ENCODE assay signal across 15 cellular contexts in genomic region chr1:145947551-145947950, GRCh38. TPM values are rescaled to one million over a fixed set of nuclear protein-coding genes. Genes with fewer than 3 reads are reported as not detected.
A peak's percentile ranks its signal among the peaks of the same experiment; 100 is the strongest.
DNase-seq lines count a peak whose midpoint lies in the region; ATAC-seq and TF ChIP-seq lines count a peak whose summit lies in the region.
"Had no signal": no experiment of that assay in that cellular context is flagged by ENCODE, and none has a peak within 500 bp of the region (broad histone marks: within the 10 kb centered on the region; RNA-seq: fewer than 3 reads in every experiment).

No MANE protein-coding gene starts in this region.

- ATAC-seq in gastrocnemius medialis (no peak), GM18873 (IDR thresholded peaks at IDR 0.05; ENCODE audit: low FRiP score, unreplicated experiment) (no peak)

- H3K36me3 ChIP-seq in H7 (replicated peaks; ENCODE audit: control insufficient read depth, insufficient read depth, low read length) = no peaks in the 10 kb centered on the region
- no peaks in the 10 kb centered on the region for H3K36me3 ChIP-seq in NT2/D1 (ENCODE audit: insufficient read depth, insufficient read length, low read length)
- H3K36me3 ChIP-seq in iPS-20b (ENCODE audit: insufficient read depth, low read depth, low read length) = no peaks in the 10 kb centered on the region
- peaks cover 0 to 43% of the 10 kb centered on the region in 2 donors for H3K36me3 ChIP-seq in gastrocnemius medialis

- no peak for TF ChIP-seq CTCF in gastrocnemius medialis (IDR thresholded peaks at IDR 0.05 in 4 of 5, conservative IDR thresholded peaks at IDR 0.05 in 1 of 5)

- no peak overlapping the region for H3K4me3 ChIP-seq in H7 (ENCODE audit: insufficient read depth, low read depth, low read length)
- no peak overlapping the region for H3K4me3 ChIP-seq in NT2/D1 (ENCODE audit: insufficient read length, low read depth)
- H3K4me3 ChIP-seq in iPS-20b (ENCODE audit: low read length) = 0 out of 2 replicates have a peak overlapping the region, but pooled peaks have one; percentile 2
- no peak overlapping the region for H3K4me3 ChIP-seq in gastrocnemius medialis

- peaks cover 2% of the 10 kb centered on the region for H3K4me1 ChIP-seq in NT2/D1 (ENCODE audit: insufficient read depth, insufficient read length)
- peaks cover 13% of the 10 kb centered on the region; the same call in 1 of the 2 replicates for H3K4me1 ChIP-seq in iPS-20b (ENCODE audit: insufficient read depth, low read length)
- H3K4me1 ChIP-seq in gastrocnemius medialis = peaks cover 58 to 63% of the 10 kb centered on the region in 2 donors

- intact Hi-C loops in gastrocnemius medialis (cut with DNase I; ENCODE audit: low total_unique reads) = loop anchor here (5.0 kb wide), 1 partner anchor 50 kb away; the partner anchor contains the start of gene TXNIP

- H3K9ac ChIP-seq in NT2/D1 (ENCODE audit: insufficient read length, low read depth) (no peak overlapping the region), iPS-20b (ENCODE audit: low read depth, low read length) (no peak overlapping the region)

- no peak for TF ChIP-seq POLR2A in gastrocnemius medialis (IDR thresholded peaks at IDR 0.05)

- no peaks in the 10 kb centered on the region for H3K27me3 ChIP-seq in H7 (ENCODE audit: control insufficient read depth, insufficient read depth, low read length)
- H3K27me3 ChIP-seq in NT2/D1 (ENCODE audit: insufficient read depth, insufficient read length) = no peaks in the 10 kb centered on the region
- H3K27me3 ChIP-seq in iPS-20b (ENCODE audit: insufficient read depth, low read length) = no peaks in the 10 kb centered on the region
- H3K27me3 ChIP-seq in gastrocnemius medialis = no peaks in the 10 kb centered on the region

- in situ Hi-C loops in gastrocnemius medialis (cut with MboI; ENCODE audit: low sequenced_read_pairs in 4 of 4) = no loop called here

- H3K9me3 ChIP-seq in NT2/D1 (ENCODE audit: insufficient read depth, low read length) (peaks cover 6% of the 10 kb centered on the region; the same call in 1 of the 2 replicates), iPS-20b (ENCODE audit: insufficient read depth, low read depth, low read length) (no peaks in the 10 kb centered on the region), gastrocnemius medialis (no peaks in the 10 kb centered on the region)

- no peak overlapping the region for H3K27ac ChIP-seq in iPS-20b (ENCODE audit: low read length)
- peak overlapping the region; percentile 88 to 99 (median 96) for H3K27ac ChIP-seq in gastrocnemius medialis

- DNase-seq in H7 = peak; percentile 52
- peak; percentile 56 for DNase-seq in NT2/D1 (ENCODE audit: low read depth, low spot score)
- DNase-seq in gastrocnemius medialis = no peak
- no peak for DNase-seq in NCI-H146 treated with DMSO at 0.1 percent for 48 hours (lab: John Stamatoyannopoulos, UW; ENCODE audit: unreplicated experiment)
- DNase-seq in NCI-H510A treated with DMSO at 0.1 percent for 48 hours (lab: John Stamatoyannopoulos, UW) = no peak
- DNase-seq: C1 segment of cervical spinal cord, DMS79 treated with DMSO at 0.1 percent for 48 hours, KBM-7, NCI-H1105, NCI-H1694, NCI-H2081 treated with DMSO at 0.1 percent for 48 hours, NCI-H345, NCI-H526 had no signal

RNA-seq across cellular contexts. Expression of gene LIX1L, which starts 10.3 kb away (rescaled TPM):
- 23.0 and 24.3 TPM in 2 replicates for total RNA-seq in H7 (2014; rRNA removed; shearing (Covaris generic))
- total RNA-seq in gastrocnemius medialis = 100 to 1,000 TPM in 1 of 4 donors, 10 to 100 TPM in 3; 37.1 to 108 (median 75.4) TPM

RNA-seq across cellular contexts. Expression of gene ANKRD34A, which starts 16.8 kb away (rescaled TPM):
- total RNA-seq in H7 (2014; rRNA removed; shearing (Covaris generic)) = 0.52 and 0.62 TPM in 2 replicates
- total RNA-seq in gastrocnemius medialis = 10 to 100 TPM in 1 of 4 donors, 1 to 10 TPM in 3; 3.3 to 19.0 (median 6.7) TPM

RNA-seq across cellular contexts. Expression of gene POLR3GL, which starts 16.9 kb away (rescaled TPM):
- total RNA-seq in H7 (2014; rRNA removed; shearing (Covaris generic)) = 6.3 and 11.6 TPM in 2 replicates
- 10 to 100 TPM; 43.5 to 78.8 (median 59.4) TPM for total RNA-seq in gastrocnemius medialis

RNA-seq across cellular contexts. Expression of gene RBM8A, which starts 20.3 kb away (rescaled TPM):
- total RNA-seq in H7 (2014; rRNA removed; shearing (Covaris generic)) = 181 and 214 TPM in 2 replicates
- 100 to 1,000 TPM; 199 to 589 (median 381) TPM for total RNA-seq in gastrocnemius medialis

RNA-seq across cellular contexts. Expression of gene PEX11B, which starts 29.0 kb away (rescaled TPM):
- total RNA-seq in H7 (2014; rRNA removed; shearing (Covaris generic)) = 22.9 and 28.0 TPM in 2 replicates
- 10 to 100 TPM; 23.2 to 46.0 (median 31.7) TPM for total RNA-seq in gastrocnemius medialis

Comparison
In these comparisons a context has a peak if more than half of its experiments do, and no peak if none do; other contexts are left out.
1. DNase-seq: peak in H7 (single experiment) and NT2/D1 (single experiment); none in gastrocnemius medialis (0 of 2), NCI-H146 treated with DMSO at 0.1 percent for 48 hours (single experiment) and NCI-H510A treated with DMSO at 0.1 percent for 48 hours (single experiment).